ENCODE assay signal across 15 cellular contexts in the genomic region with DNA sequence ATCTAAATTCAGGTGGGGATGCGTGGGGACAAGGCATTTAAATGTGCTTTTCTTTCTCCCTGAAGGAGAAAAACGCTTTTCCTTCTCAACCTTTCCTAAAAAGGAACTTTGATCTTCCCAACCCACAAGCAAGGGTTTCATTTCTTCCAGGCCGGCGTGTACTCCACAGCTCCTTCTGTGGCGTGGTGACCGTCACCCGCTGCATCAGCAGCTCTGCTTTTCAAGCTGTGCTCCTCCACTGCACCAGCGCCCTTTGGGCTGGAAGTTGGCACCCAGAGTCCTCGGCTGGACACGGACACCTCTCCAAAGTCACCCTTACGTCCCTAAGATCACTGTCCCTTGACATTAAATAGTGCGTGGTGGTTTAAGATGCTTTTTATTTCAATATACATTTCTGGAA. TPM values are rescaled to one million over a fixed set of nuclear protein-coding genes. Genes with fewer than 3 reads are reported as not detected.
DNase-seq lines count a peak whose midpoint lies in the region; ATAC-seq and TF ChIP-seq lines count a peak whose summit lies in the region.
"Had no signal": no experiment of that assay in that cellular context is flagged by ENCODE, and none has a peak within 500 bp of the region (broad histone marks: within the 10 kb centered on the region; RNA-seq: fewer than 3 reads in every experiment).

No MANE protein-coding gene starts in this region.

- H3K9ac ChIP-seq in endodermal cell (ENCODE audit: extremely low read depth, low read length, poor library complexity, severe bottlenecking) = peak overlapping the region; percentile 27
- peak overlapping the region; percentile 36 for H3K9ac ChIP-seq in mesendoderm (ENCODE audit: low read length)

- no peak overlapping the region for H3K23ac ChIP-seq in mesendoderm (ENCODE audit: low read length)

- no peak overlapping the region for H2BK120ac ChIP-seq in mesendoderm (ENCODE audit: low read depth, low read length)

- H2BK5ac ChIP-seq in mesendoderm (ENCODE audit: low read length) = no peak overlapping the region

- H3K4me1 ChIP-seq in breast epithelium = peaks cover 0 to 8% of the 10 kb centered on the region in 2 donors
- peaks cover 19% of the 10 kb centered on the region for H3K4me1 ChIP-seq in endodermal cell (ENCODE audit: control insufficient read depth, insufficient read depth, low read length)
- peaks cover 24% of the 10 kb centered on the region for H3K4me1 ChIP-seq in mesendoderm (ENCODE audit: control insufficient read depth, low read depth, low read length)
- H3K4me1 ChIP-seq in upper lobe of left lung = peaks cover 28 to 45% (median 36%) of the 10 kb centered on the region in 4 donors

- no peak overlapping the region for H4K8ac ChIP-seq in mesendoderm (ENCODE audit: low read depth, low read length)

- H3K18ac ChIP-seq in mesendoderm (ENCODE audit: low read length) = peak overlapping the region; percentile 71

- TF ChIP-seq POLR2A in breast epithelium (IDR thresholded peaks at IDR 0.05) (no peak), upper lobe of left lung (IDR thresholded peaks at IDR 0.05) (no peak)

- no peak overlapping the region for H3K4ac ChIP-seq in mesendoderm (ENCODE audit: low read depth, low read length)

- H2BK15ac ChIP-seq in mesendoderm (replicated peaks; ENCODE audit: low read depth) = no peak overlapping the region

- H3K36me3 ChIP-seq in breast epithelium = no peaks in the 10 kb centered on the region
- no peaks in the 10 kb centered on the region for H3K36me3 ChIP-seq in endodermal cell (ENCODE audit: control insufficient read depth, insufficient read depth, low read length)
- H3K36me3 ChIP-seq in mesendoderm (ENCODE audit: control insufficient read depth, insufficient read depth, low read length) = no peaks in the 10 kb centered on the region
- no peaks in the 10 kb centered on the region for H3K36me3 ChIP-seq in upper lobe of left lung
- H3K36me3 ChIP-seq: adrenal gland, tibial artery, WERI-Rb-1 had no signal

- no peak for TF ChIP-seq CTCF in MCF 10A (IDR thresholded peaks at IDR 0.05; ENCODE audit: unreplicated experiment)
- TF ChIP-seq CTCF in breast epithelium (IDR thresholded peaks at IDR 0.05) = no peak
- no peak for TF ChIP-seq CTCF in endodermal cell (conservative IDR thresholded peaks at IDR 0.05)
- no peak for TF ChIP-seq CTCF in upper lobe of left lung (IDR thresholded peaks at IDR 0.05)

- ATAC-seq in upper lobe of left lung (ENCODE audit: low FRiP score in 2 of 2) (no peak), GM19452 (IDR thresholded peaks at IDR 0.05; ENCODE audit: unreplicated experiment) (no peak), GM21825 (IDR thresholded peaks at IDR 0.05; ENCODE audit: unreplicated experiment) (no peak)

- H3K9me3 Mint-ChIP-seq in MCF 10A (ENCODE audit: unreplicated experiment) (no peaks in the 10 kb centered on the region), endodermal cell (no peaks in the 10 kb centered on the region)

- peak overlapping the region; percentile 68 for H3K56ac ChIP-seq in mesendoderm (ENCODE audit: low read length)

- no peak for TF ChIP-seq EP300 in upper lobe of left lung (IDR thresholded peaks at IDR 0.05)

- H3K4me2 ChIP-seq in mesendoderm (ENCODE audit: low read length) = no peak overlapping the region

- H3K9me3 ChIP-seq in breast epithelium (no peaks in the 10 kb centered on the region), endodermal cell (ENCODE audit: control insufficient read depth, low read length) (no peaks in the 10 kb centered on the region), upper lobe of left lung (no peaks in the 10 kb centered on the region)
- H3K9me3 ChIP-seq: adrenal gland, tibial artery had no signal

- H3K4me1 Mint-ChIP-seq in MCF 10A (ENCODE audit: insufficient read depth, unreplicated experiment) = peaks cover 27% of the 10 kb centered on the region
- peaks cover 44% of the 10 kb centered on the region for H3K4me1 Mint-ChIP-seq in endodermal cell

- H3K79me1 ChIP-seq in mesendoderm (ENCODE audit: low read length) = peaks cover 8% of the 10 kb centered on the region

- POLR2A ChIA-PET in MCF 10A (lab: Yijun Ruan, JAX) = interaction anchor here (0.6 to 3.5 kb wide), 16 partner anchors 11 to 483 kb away, joined by 3 to 34 read pairs (median 4); partner anchors contain the start of genes CASZ1 and TARDBP

- no peak overlapping the region for H2AK5ac ChIP-seq in mesendoderm (ENCODE audit: low read length)

- no peak overlapping the region for H4K5ac ChIP-seq in mesendoderm (ENCODE audit: low read length)

- intact Hi-C loops in MCF 10A (cut with micrococcal nuclease) = no loop called here
- intact Hi-C loops in breast epithelium (cut with DNase I; ENCODE audit: low total_unique reads) = no loop called here

- DNase-seq in MCF 10A (ENCODE audit: unreplicated experiment) (peak; percentile 4), breast epithelium (ENCODE audit: low spot score in 2 of 2) (no peak), endodermal cell (no peak), mesendoderm (peak; percentile 53), upper lobe of left lung (peak; percentile 33 to 37), HuH-7 (ENCODE audit: low spot score) (no peak)
- DNase-seq: 8988T, COR-L47, NCI-H524, SIG-M5, tibial artery, WERI-Rb-1 had no signal

- BruUV-seq in MCF 10A (replicated peaks; lab: Mats Ljungman, UMichigan) = no TSS peak

- H3K27me3 Mint-ChIP-seq in MCF 10A (ENCODE audit: insufficient read depth, unreplicated experiment) (no peaks in the 10 kb centered on the region), endodermal cell (ENCODE audit: insufficient read depth) (no peaks in the 10 kb centered on the region)

- no peaks in the 10 kb centered on the region for H3K27me3 ChIP-seq in breast epithelium
- no peaks in the 10 kb centered on the region for H3K27me3 ChIP-seq in endodermal cell (ENCODE audit: control insufficient read depth, insufficient read depth, low read length, poor library complexity, severe bottlenecking)
- no peaks in the 10 kb centered on the region for H3K27me3 ChIP-seq in mesendoderm (ENCODE audit: insufficient read depth, low read length, poor library complexity)
- H3K27me3 ChIP-seq in upper lobe of left lung = no peaks in the 10 kb centered on the region
- H3K27me3 ChIP-seq: adrenal gland, tibial artery had no signal

- H3K27ac Mint-ChIP-seq in MCF 10A (ENCODE audit: low read depth, unreplicated experiment) = peak overlapping the region; percentile 59
- H3K27ac Mint-ChIP-seq in endodermal cell = peak overlapping the region; percentile 67

- H3K27ac ChIP-seq in breast epithelium (peak overlapping the region in 1 of 2 donors; percentile 78), endodermal cell (ENCODE audit: low read depth, low read length) (no peak overlapping the region), mesendoderm (ENCODE audit: low read depth, low read length) (peak overlapping the region; percentile 76), upper lobe of left lung (peak overlapping the region; percentile 2 to 68 (median 63))
- H3K27ac ChIP-seq: WERI-Rb-1 had no signal

- CTCF ChIA-PET in MCF 10A (lab: Yijun Ruan, JAX) = interaction anchor here (0.9 to 2.7 kb wide), 8 partner anchors 9 to 484 kb away, joined by 3 to 11 read pairs (median 3); no protein-coding TSS in a partner anchor

- H3K4me3 ChIP-seq in breast epithelium = no peak overlapping the region
- peak overlapping the region; percentile 50 for H3K4me3 ChIP-seq in endodermal cell (ENCODE audit: low read length)
- H3K4me3 ChIP-seq in mesendoderm (ENCODE audit: low read length) = no peak overlapping the region
- no peak overlapping the region for H3K4me3 ChIP-seq in upper lobe of left lung

- peaks cover 4% of the 10 kb centered on the region for H3K79me2 ChIP-seq in mesendoderm (ENCODE audit: control insufficient read depth, insufficient read depth, low read length)

- H3K4me3 Mint-ChIP-seq in MCF 10A (ENCODE audit: unreplicated experiment) = peak overlapping the region; percentile 69
- no peak overlapping the region for H3K4me3 Mint-ChIP-seq in endodermal cell

- H3K36me3 Mint-ChIP-seq in MCF 10A (ENCODE audit: insufficient read depth, unreplicated experiment) = no peaks in the 10 kb centered on the region
- H3K36me3 Mint-ChIP-seq in endodermal cell (ENCODE audit: low read depth) = no peaks in the 10 kb centered on the region

- 53 to 64% methylated on average over 6 to 11 of the region's 12 CpGs for WGBS in endodermal cell (ENCODE audit: insufficient coverage in 1 of 2, insufficient read length in 1 of 2), 2 experiments
- no CpG with 5 or more reads among the region's 12 CpGs for WGBS in mesendoderm (ENCODE audit: extremely low coverage, insufficient coverage, low lambda C conversion rate)
- 66 to 69% methylated on average over 12 of the region's 12 CpGs for WGBS in upper lobe of left lung, 2 donors

RNA-seq across cellular contexts. Expression of gene PEX14, which starts 54.3 kb away (rescaled TPM):
- total RNA-seq in MCF 10A (2022) = 22.2 and 26.6 TPM in 2 replicates
- total RNA-seq in breast epithelium = 10 to 100 TPM; 12.5 to 16.1 (median 14.8) TPM
- 10 to 100 TPM; 24.3 to 26.0 TPM for total RNA-seq in endodermal cell
- 22.3 TPM for polyA plus RNA-seq in endodermal cell (2013, experiment 1 of 2)
- 22.3 TPM for polyA plus RNA-seq in endodermal cell (2013, experiment 2 of 2)
- polyA plus RNA-seq in mesendoderm (2013, experiment 1 of 2) = 17.6 TPM
- 18.4 TPM for polyA plus RNA-seq in mesendoderm (2013, experiment 2 of 2)
- total RNA-seq in upper lobe of left lung = 10 to 100 TPM; 21.2 to 43.0 (median 29.9) TPM

RNA-seq across cellular contexts. Expression of gene DFFA, which starts 56.8 kb away (rescaled TPM):
- total RNA-seq in MCF 10A (2022) (51.3 and 55.7 TPM in 2 replicates), breast epithelium (10 to 100 TPM; 19.7 to 22.8 (median 21.3) TPM), endodermal cell (100 to 1,000 TPM; 100 to 105 TPM), upper lobe of left lung (10 to 100 TPM; 15.8 to 37.2 (median 22.9) TPM)
- polyA plus RNA-seq in endodermal cell (2013, experiment 1 of 2) = 32.1 TPM
- polyA plus RNA-seq in endodermal cell (2013, experiment 2 of 2) = 29.5 TPM
- 58.7 TPM for polyA plus RNA-seq in mesendoderm (2013, experiment 1 of 2)
- polyA plus RNA-seq in mesendoderm (2013, experiment 2 of 2) = 61.6 TPM

Comparison
In these comparisons a context has a peak if more than half of its experiments do, and no peak if none do; other contexts are left out.
1. DNase-seq: peak in MCF 10A (single experiment), mesendoderm (single experiment) and upper lobe of left lung (2 of 2); none in breast epithelium (0 of 2), endodermal cell (single experiment) and HuH-7 (single experiment).